ENCODE assay signal across 1 cellular context in genomic region chrX:41561045-41561444, GRCh38.
TF ChIP-seq lines count a peak whose summit lies in the region.

No MANE protein-coding gene starts in this region.

TF ChIP-seq in GM23338, 12 proteins besides CTCF, POLR2A, EP300 and RAD21 (continued from another document):
- TF ChIP-seq ZNF462 (CRISPR knock-in tag; IDR thresholded peaks at IDR 0.05) (no peak), EZH2 (IDR thresholded peaks at IDR 0.05; ENCODE audit: low read depth, unreplicated experiment) (no peak), ZNF114 (CRISPR knock-in tag; IDR thresholded peaks at IDR 0.05) (no peak), STAT1 (IDR thresholded peaks at IDR 0.05; ENCODE audit: unreplicated experiment) (no peak), EZH2phosphoT487 (IDR thresholded peaks at IDR 0.05; ENCODE audit: unreplicated experiment) (no peak), JUNB (IDR thresholded peaks at IDR 0.05; ENCODE audit: unreplicated experiment) (no peak), ZNF331 (CRISPR knock-in tag; IDR thresholded peaks at IDR 0.05; ENCODE audit: low read depth) (no peak)
- TF ChIP-seq, protein P1, sequence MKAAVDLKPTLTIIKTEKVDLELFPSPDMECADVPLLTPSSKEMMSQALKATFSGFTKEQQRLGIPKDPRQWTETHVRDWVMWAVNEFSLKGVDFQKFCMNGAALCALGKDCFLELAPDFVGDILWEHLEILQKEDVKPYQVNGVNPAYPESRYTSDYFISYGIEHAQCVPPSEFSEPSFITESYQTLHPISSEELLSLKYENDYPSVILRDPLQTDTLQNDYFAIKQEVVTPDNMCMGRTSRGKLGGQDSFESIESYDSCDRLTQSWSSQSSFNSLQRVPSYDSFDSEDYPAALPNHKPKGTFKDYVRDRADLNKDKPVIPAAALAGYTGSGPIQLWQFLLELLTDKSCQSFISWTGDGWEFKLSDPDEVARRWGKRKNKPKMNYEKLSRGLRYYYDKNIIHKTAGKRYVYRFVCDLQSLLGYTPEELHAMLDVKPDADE (IDR thresholded peaks at IDR 0.05): no peak
